Comparison of ENCODE assay signal across 28 cellular contexts in genomic region chr3:71002298-71002697, GRCh38.
DNase-seq lines count a peak whose midpoint lies in the region; ATAC-seq and TF ChIP-seq lines count a peak whose summit lies in the region.
"Had no signal": no experiment of that assay in that cellular context is flagged by ENCODE, and none has a peak within 500 bp of the region (broad histone marks: within the 10 kb centered on the region; RNA-seq: fewer than 3 reads in every experiment).

No MANE protein-coding gene starts in this region.

- H3K9me2 ChIP-seq in hepatocyte (replicated peaks; ENCODE audit: insufficient read depth): no peaks in the 10 kb centered on the region

- peaks cover 29% of the 10 kb centered on the region for H3K4me1 Mint-ChIP-seq in activated CD4-positive, alpha-beta T cell treated with anti-CD3 and anti-CD28 coated beads, Interleukin-2, amount 10 ng/mL, durations not matched to agents 7 days and 5 days
- peaks cover 34% of the 10 kb centered on the region for H3K4me1 Mint-ChIP-seq in stimulated activated memory B cell treated with anti-CD40 and anti-IgM and Interleukin-4, amounts not matched to agents 10 μg/mL and 1 μg/mL and 100 μg/mL, for 72 hours
- H3K4me1 Mint-ChIP-seq in activated CD8-positive, alpha-beta memory T cell treated with anti-CD3 and anti-CD28 coated beads, Interleukin-2, amount 10 ng/mL, durations not matched to agents 7 days and 5 days: peaks cover 12% of the 10 kb centered on the region

- DNase-seq in activated CD4-positive, alpha-beta T cell treated with anti-CD3 and anti-CD28 coated beads, Interleukin-2, amount 10 ng/mL, durations not matched to agents 7 days and 5 days: no peak
- DNase-seq in activated CD4-positive, alpha-beta T cell treated with anti-CD3 and anti-CD28 coated beads, Interleukin-2, amount 50 U/mL, for 1 hour: no peak
- no peak for DNase-seq in esophagus muscularis mucosa (ENCODE audit: extremely low spot score)
- no peak for DNase-seq in hepatocyte (ENCODE audit: low spot score)
- no peak for DNase-seq in activated CD8-positive, alpha-beta memory T cell treated with anti-CD3 and anti-CD28 coated beads, Interleukin-2, amount 10 ng/mL, durations not matched to agents 7 days and 5 days
- DNase-seq: 8988T; activated CD8-positive, alpha-beta memory T cell treated with anti-CD3 and anti-CD28 coated beads for 24 hours; body of pancreas; cerebellar nuclear complex; DMS79; GF-D8; MG63; NCI-H1417; NCI-H2081; NCI-H226; OCI-M1; pancreas; Right ventricle myocardium superior; stimulated activated CD4-positive, alpha-beta T cell treated with anti-CD3 and anti-CD28 coated beads, Interleukin-4, amount 100 ng/mL, for 4 hours; stomach; T1000; tibial artery had no signal

- intact Hi-C loops in esophagus muscularis mucosa (cut with DNase I): loop anchor here (10.0 kb wide), 2 partner anchors 303 to 583 kb away; partner anchors contain the start of gene FOXP1

- CTCF ChIA-PET in activated CD4-positive, alpha-beta T cell treated with anti-CD3 and anti-CD28 coated beads, Interleukin-2, amount 10 ng/mL, durations not matched to agents 7 days and 5 days (lab: Charles Lee): no interaction called here
- CTCF ChIA-PET in activated CD8-positive, alpha-beta memory T cell treated with anti-CD3 and anti-CD28 coated beads, Interleukin-2, amount 10 ng/mL, durations not matched to agents 7 days and 5 days (lab: Charles Lee): no interaction called here

- H3K36me3 Mint-ChIP-seq in activated CD4-positive, alpha-beta T cell treated with anti-CD3 and anti-CD28 coated beads, Interleukin-2, amount 10 ng/mL, durations not matched to agents 7 days and 5 days (ENCODE audit: low read depth): peaks cover 40% of the 10 kb centered on the region
- H3K36me3 Mint-ChIP-seq in stimulated activated memory B cell treated with anti-CD40 and anti-IgM and Interleukin-4, amounts not matched to agents 10 μg/mL and 1 μg/mL and 100 μg/mL, for 72 hours: peaks cover 35% of the 10 kb centered on the region
- peaks cover 17% of the 10 kb centered on the region for H3K36me3 Mint-ChIP-seq in activated CD8-positive, alpha-beta memory T cell treated with anti-CD3 and anti-CD28 coated beads, Interleukin-2, amount 10 ng/mL, durations not matched to agents 7 days and 5 days
- H3K36me3 Mint-ChIP-seq: natural killer cell treated with Interleukin-12 subunit alpha and Interleukin-12 subunit beta and Interleukin-15 and Interleukin-18, amount 100 ng/mL, for 72 hours; WTC11 had no signal

- no peak overlapping the region for H3K4me3 Mint-ChIP-seq in activated CD4-positive, alpha-beta T cell treated with anti-CD3 and anti-CD28 coated beads, Interleukin-2, amount 10 ng/mL, durations not matched to agents 7 days and 5 days
- no peak overlapping the region for H3K4me3 Mint-ChIP-seq in stimulated activated memory B cell treated with anti-CD40 and anti-IgM and Interleukin-4, amounts not matched to agents 10 μg/mL and 1 μg/mL and 100 μg/mL, for 72 hours
- H3K4me3 Mint-ChIP-seq in activated CD8-positive, alpha-beta memory T cell treated with anti-CD3 and anti-CD28 coated beads, Interleukin-2, amount 10 ng/mL, durations not matched to agents 7 days and 5 days: no peak overlapping the region
- H3K4me3 Mint-ChIP-seq: natural killer cell treated with Interleukin-12 subunit alpha and Interleukin-12 subunit beta and Interleukin-15 and Interleukin-18, amount 100 ng/mL, for 72 hours; WTC11 had no signal

- POLR2A ChIA-PET in activated CD4-positive, alpha-beta T cell treated with anti-CD3 and anti-CD28 coated beads, Interleukin-2, amount 10 ng/mL, durations not matched to agents 7 days and 5 days (lab: Charles Lee): no interaction called here

- H3K27ac ChIP-seq in OCI-LY3 (ENCODE audit: low read length) (peak overlapping the region; percentile 48), esophagus muscularis mucosa (replicated peaks in 1 of 4) (peak overlapping the region; percentile 4 to 78 (median 46)), hepatocyte (no peak overlapping the region)
- H3K27ac ChIP-seq: body of pancreas, pancreas, right atrium auricular region, stomach had no signal

- H3K36me3 ChIP-seq in OCI-LY3 (replicated peaks; ENCODE audit: low read depth, low read length): peaks cover 57% of the 10 kb centered on the region
- H3K36me3 ChIP-seq in esophagus muscularis mucosa: peaks cover 0 to 18% (median 6%) of the 10 kb centered on the region in 4 donors
- H3K36me3 ChIP-seq in hepatocyte (replicated peaks; ENCODE audit: insufficient read depth, low read depth): no peaks in the 10 kb centered on the region
- H3K36me3 ChIP-seq: pancreas had no signal

- H4K20me1 ChIP-seq in OCI-LY3 (ENCODE audit: insufficient read depth, low read length) (peaks cover 84% of the 10 kb centered on the region), hepatocyte (ENCODE audit: insufficient read depth, poor library complexity, severe bottlenecking) (peaks cover 4% of the 10 kb centered on the region)

- peak overlapping the region; percentile 33 for H3K27ac Mint-ChIP-seq in activated CD4-positive, alpha-beta T cell treated with anti-CD3 and anti-CD28 coated beads, Interleukin-2, amount 10 ng/mL, durations not matched to agents 7 days and 5 days
- peak overlapping the region; percentile 17 for H3K27ac Mint-ChIP-seq in stimulated activated memory B cell treated with anti-CD40 and anti-IgM and Interleukin-4, amounts not matched to agents 10 μg/mL and 1 μg/mL and 100 μg/mL, for 72 hours
- no peak overlapping the region for H3K27ac Mint-ChIP-seq in activated CD8-positive, alpha-beta memory T cell treated with anti-CD3 and anti-CD28 coated beads, Interleukin-2, amount 10 ng/mL, durations not matched to agents 7 days and 5 days
- H3K27ac Mint-ChIP-seq: WTC11 had no signal

- peak overlapping the region; percentile 14; the same call in 1 of the 2 replicates for H3K4me3 ChIP-seq in OCI-LY3 (ENCODE audit: low read length)
- H3K4me3 ChIP-seq in esophagus muscularis mucosa: no peak overlapping the region
- no peak overlapping the region for H3K4me3 ChIP-seq in hepatocyte
- H3K4me3 ChIP-seq: body of pancreas, MG63, pancreas, right atrium auricular region, stomach, tibial artery had no signal

- TF ChIP-seq POLR2A in esophagus muscularis mucosa (IDR thresholded peaks at IDR 0.05; ENCODE audit: low read depth): no peak

- 85% methylated on average over 2 of the region's 2 CpGs for WGBS in esophagus muscularis mucosa
- 87% methylated on average over 2 of the region's 2 CpGs for WGBS in hepatocyte (ENCODE audit: low lambda C conversion rate, missing lambda C conversion rate)

- ATAC-seq in stimulated activated memory B cell treated with anti-CD40 and anti-IgM and Interleukin-4, amounts not matched to agents 10 μg/mL and 1 μg/mL and 100 μg/mL, for 72 hours: no peak
- no peak for ATAC-seq in activated CD8-positive, alpha-beta memory T cell treated with anti-CD3 and anti-CD28 coated beads, Interleukin-2, amount 10 ng/mL, durations not matched to agents 7 days and 5 days
- ATAC-seq in HG03565 (IDR thresholded peaks at IDR 0.05; ENCODE audit: unreplicated experiment): no peak
- ATAC-seq: body of pancreas; natural killer cell treated with Interleukin-12 subunit alpha and Interleukin-12 subunit beta and Interleukin-15 and Interleukin-18, amount 100 ng/mL, for 72 hours; pancreas; WTC11 had no signal

- H3K79me2 ChIP-seq in OCI-LY3 (ENCODE audit: low read length) (peaks cover 97% of the 10 kb centered on the region), hepatocyte (peaks cover 66% of the 10 kb centered on the region)

- H3K27me3 ChIP-seq in OCI-LY3 (ENCODE audit: low read depth, low read length) (no peaks in the 10 kb centered on the region), esophagus muscularis mucosa (no peaks in the 10 kb centered on the region), hepatocyte (no peaks in the 10 kb centered on the region)
- H3K27me3 ChIP-seq: body of pancreas, MG63, pancreas, right atrium auricular region, stomach, tibial artery had no signal

- H3K9me3 ChIP-seq in OCI-LY3 (ENCODE audit: insufficient read depth, low read length) (no peaks in the 10 kb centered on the region), esophagus muscularis mucosa (no peaks in the 10 kb centered on the region), hepatocyte (ENCODE audit: low read depth) (no peaks in the 10 kb centered on the region)
- H3K9me3 ChIP-seq: body of pancreas, MG63, pancreas, right atrium auricular region, stomach, tibial artery had no signal

- TF ChIP-seq EP300 in esophagus muscularis mucosa (IDR thresholded peaks at IDR 0.05): no peak

- H3K9ac ChIP-seq in OCI-LY3 (ENCODE audit: low read length): peak overlapping the region; percentile 8; the same call in 1 of the 2 replicates

- no peaks in the 10 kb centered on the region for H3K27me3 Mint-ChIP-seq in activated CD4-positive, alpha-beta T cell treated with anti-CD3 and anti-CD28 coated beads, Interleukin-2, amount 10 ng/mL, durations not matched to agents 7 days and 5 days
- no peaks in the 10 kb centered on the region for H3K27me3 Mint-ChIP-seq in stimulated activated memory B cell treated with anti-CD40 and anti-IgM and Interleukin-4, amounts not matched to agents 10 μg/mL and 1 μg/mL and 100 μg/mL, for 72 hours
- H3K27me3 Mint-ChIP-seq in activated CD8-positive, alpha-beta memory T cell treated with anti-CD3 and anti-CD28 coated beads, Interleukin-2, amount 10 ng/mL, durations not matched to agents 7 days and 5 days: no peaks in the 10 kb centered on the region
- H3K27me3 Mint-ChIP-seq: natural killer cell treated with Interleukin-12 subunit alpha and Interleukin-12 subunit beta and Interleukin-15 and Interleukin-18, amount 100 ng/mL, for 72 hours had no signal

- peak overlapping the region; percentile 73 for H3K4me2 ChIP-seq in OCI-LY3 (ENCODE audit: low read length)
- no peak overlapping the region for H3K4me2 ChIP-seq in hepatocyte

- no peak for TF ChIP-seq CTCF in OCI-LY3 (IDR thresholded peaks at IDR 0.05; ENCODE audit: low read depth, low read length)
- no peak for TF ChIP-seq CTCF in esophagus muscularis mucosa (IDR thresholded peaks at IDR 0.05)
- no peak for TF ChIP-seq CTCF in hepatocyte (IDR thresholded peaks at IDR 0.05; ENCODE audit: poor library complexity)

- no peaks in the 10 kb centered on the region for H3K9me3 Mint-ChIP-seq in activated CD4-positive, alpha-beta T cell treated with anti-CD3 and anti-CD28 coated beads, Interleukin-2, amount 10 ng/mL, durations not matched to agents 7 days and 5 days
- H3K9me3 Mint-ChIP-seq in stimulated activated memory B cell treated with anti-CD40 and anti-IgM and Interleukin-4, amounts not matched to agents 10 μg/mL and 1 μg/mL and 100 μg/mL, for 72 hours: no peaks in the 10 kb centered on the region
- no peaks in the 10 kb centered on the region for H3K9me3 Mint-ChIP-seq in activated CD8-positive, alpha-beta memory T cell treated with anti-CD3 and anti-CD28 coated beads, Interleukin-2, amount 10 ng/mL, durations not matched to agents 7 days and 5 days (ENCODE audit: low read depth)
- H3K9me3 Mint-ChIP-seq: natural killer cell treated with Interleukin-12 subunit alpha and Interleukin-12 subunit beta and Interleukin-15 and Interleukin-18, amount 100 ng/mL, for 72 hours; WTC11 had no signal

- peaks cover 77% of the 10 kb centered on the region for H3K4me1 ChIP-seq in OCI-LY3 (ENCODE audit: low read length)
- H3K4me1 ChIP-seq in esophagus muscularis mucosa: peaks cover 30 to 98% (median 84%) of the 10 kb centered on the region in 4 donors
- peaks cover 2% of the 10 kb centered on the region for H3K4me1 ChIP-seq in hepatocyte (ENCODE audit: insufficient read depth)

- H2AFZ ChIP-seq in OCI-LY3 (ENCODE audit: low read depth, low read length) (no peak overlapping the region), hepatocyte (no peak overlapping the region)
